Comparison of ENCODE assay signal across 8 cellular contexts in the genomic region with DNA sequence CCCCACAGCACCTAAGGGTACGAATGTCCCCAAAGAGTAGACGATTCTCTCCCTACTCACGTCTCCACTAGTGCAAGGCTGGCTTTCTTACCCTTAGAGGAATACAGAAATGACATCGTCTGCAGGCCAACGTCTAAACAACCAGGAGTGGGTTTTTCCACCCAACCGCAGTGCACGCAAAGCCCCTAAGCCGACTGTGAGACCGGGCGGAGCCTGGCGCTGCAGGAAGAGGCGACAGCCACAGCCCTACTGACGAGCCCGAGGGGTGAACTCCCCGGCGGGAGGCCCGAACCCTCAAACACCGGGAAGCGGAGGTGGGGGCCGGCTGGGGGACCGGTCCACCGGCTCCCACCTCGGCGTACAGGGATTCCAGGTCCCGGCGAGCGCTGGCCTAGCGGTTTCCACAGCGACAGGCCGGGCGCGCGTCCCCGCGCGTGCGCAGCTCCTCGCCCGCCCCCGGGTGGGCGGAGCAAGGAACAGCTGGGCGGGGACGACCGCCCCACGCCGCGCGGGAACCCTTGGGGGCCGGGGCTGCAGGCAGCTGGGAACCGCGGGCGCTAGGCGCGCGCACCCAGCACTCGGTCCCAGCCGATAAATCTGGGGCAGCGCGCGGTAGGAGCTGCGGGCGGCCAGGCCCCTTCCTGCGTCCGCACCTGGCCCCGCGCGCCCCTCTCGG. TPM values are rescaled to one million over a fixed set of nuclear protein-coding genes. Genes with fewer than 3 reads are reported as not detected.
DNase-seq lines count a peak whose midpoint lies in the region; ATAC-seq and TF ChIP-seq lines count a peak whose summit lies in the region.

A gene with protein sequence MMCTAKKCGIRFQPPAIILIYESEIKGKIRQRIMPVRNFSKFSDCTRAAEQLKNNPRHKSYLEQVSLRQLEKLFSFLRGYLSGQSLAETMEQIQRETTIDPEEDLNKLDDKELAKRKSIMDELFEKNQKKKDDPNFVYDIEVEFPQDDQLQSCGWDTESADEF (minus strand): TSS at position 413 of the 676 bp plus-strand sequence. CDS start 3,593 bp downstream, outside the sequence.
A gene (plus strand): TSS at position 540 of the 676 bp plus-strand sequence.

- no peaks in the 10 kb centered on the region for H3K36me3 ChIP-seq in BE2C
- H3K36me3 ChIP-seq in left lung: no peaks in the 10 kb centered on the region

- H3K9me3 ChIP-seq in BE2C (no peaks in the 10 kb centered on the region), left lung (no peaks in the 10 kb centered on the region)

- intact Hi-C loops in left lung (cut with DNase I): no loop called here

- peak within 1 kb of the TSS; percentile 79 for H3K4me3 ChIP-seq in BE2C (ENCODE audit: low read depth, low read length)
- H3K4me3 ChIP-seq in coronary artery: peak within 1 kb of the TSS; percentile 82
- H3K4me3 ChIP-seq in left lung: peak within 1 kb of the TSS; percentile 59 to 78

- H3K4me1 ChIP-seq in BE2C (no peaks in the 10 kb centered on the region), left lung (peaks cover 7 to 25% of the 10 kb centered on the region in 2 donors)

- H3K27me3 ChIP-seq in BE2C (no peaks in the 10 kb centered on the region), left lung (no peaks in the 10 kb centered on the region)

- H3K27ac ChIP-seq in coronary artery: peak within 1 kb of the TSS; percentile 94 to 96
- peak within 1 kb of the TSS; percentile 88 to 93 for H3K27ac ChIP-seq in left lung

- DNase-seq in BE2C (peak; percentile 91), GM19238 (ENCODE audit: insufficient read length, low spot score) (peak; percentile 89), NCI-H510A (lab: John Stamatoyannopoulos, UW) (peak; percentile 70), coronary artery (ENCODE audit: low spot score) (peak; percentile 87), left lung (peak; percentile 88 to 97)
- DNase-seq in activated CD4-positive, alpha-beta T cell treated with anti-CD3 and anti-CD28 coated beads for 48 hours: peak; percentile 89
- peak; percentile 82 for DNase-seq in stimulated activated CD4-positive, alpha-beta T cell treated with anti-CD3 and anti-CD28 coated beads, Interleukin-2, amount 100 ng/mL, for 4 hours (ENCODE audit: low read depth)

- ATAC-seq in HG03432 (IDR thresholded peaks at IDR 0.05; ENCODE audit: unreplicated experiment): peak; percentile 77
- peak; percentile 98 for ATAC-seq in left lung

- no peak for TF ChIP-seq CTCF in BE2C (IDR thresholded peaks at IDR 0.05; ENCODE audit: low read depth, low read length)
- TF ChIP-seq CTCF in coronary artery (IDR thresholded peaks at IDR 0.05): no peak
- peak in 1 of 2 donors; percentile 32 for TF ChIP-seq CTCF in left lung (IDR thresholded peaks at IDR 0.05)

RNA-seq across cellular contexts. Expression of the first gene that starts in this region (rescaled TPM):
- 1.2 TPM for polyA plus RNA-seq in BE2C (2012; ENCODE audit: insufficient read depth, insufficient read length, low read depth)
- 1 to 10 TPM; 3.1 TPM for total RNA-seq in left lung

RNA-seq across cellular contexts. Expression of the second gene that starts in this region (rescaled TPM):
- polyA plus RNA-seq in BE2C (2012; ENCODE audit: insufficient read depth, insufficient read length, low read depth): 13.2 TPM
- total RNA-seq in left lung: 10 to 100 TPM; 21.7 to 21.9 TPM

Comparison
In these comparisons a context has a peak if more than half of its experiments do, and no peak if none do; other contexts are left out.
1. Peak in every context shown above with its lines: DNase-seq, ATAC-seq, H3K4me3 ChIP-seq and H3K27ac ChIP-seq.